16 cellular contexts compared by ENCODE assay signal in genomic region chr3:15551902-15552301, GRCh38. TPM values are rescaled to one million over a fixed set of nuclear protein-coding genes. Genes with fewer than 3 reads are reported as not detected.
A peak's percentile ranks its signal among the peaks of the same experiment; 100 is the strongest.
DNase-seq lines count a peak whose midpoint lies in the region; ATAC-seq and TF ChIP-seq lines count a peak whose summit lies in the region.
"Had no signal": no experiment of that assay in that cellular context is flagged by ENCODE, and none has a peak within 500 bp of the region (broad histone marks: within the 10 kb centered on the region; RNA-seq: fewer than 3 reads in every experiment).

No MANE protein-coding gene starts in this region.

- no peak overlapping the region for H3K4me3 Mint-ChIP-seq in activated CD8-positive, alpha-beta T cell treated with anti-CD3 and anti-CD28 coated beads, Interleukin-2, amount 10 ng/mL, durations not matched to agents 7 days and 5 days
- H3K4me3 Mint-ChIP-seq in activated CD8-positive, alpha-beta T cell treated with anti-CD3 and anti-CD28 coated beads for 36 hours, result no peak overlapping the region
- no peak overlapping the region for H3K4me3 Mint-ChIP-seq in activated T-helper 17 cell treated with anti-CD3 and anti-CD28 coated beads, Interleukin-2, amount 50 U/mL, for 72 hours
- H3K4me3 Mint-ChIP-seq: B cell; CD8-positive, alpha-beta T cell had no signal

- no peak overlapping the region for H3K4me3 ChIP-seq in MM.1S (ENCODE audit: low read length)
- H3K4me3 ChIP-seq: BLaER1 treated with 17β-estradiol and CSF1 and Interleukin-3, amounts not matched to agents 10 nM and 100 nM; GM23248; HAP-1 had no signal

- no peaks in the 10 kb centered on the region for H3K36me3 ChIP-seq in MM.1S (replicated peaks; ENCODE audit: insufficient read depth, low read length)
- H3K36me3 ChIP-seq: HAP-1 had no signal

- H3K79me2 ChIP-seq in MM.1S (ENCODE audit: low read length), result no peaks in the 10 kb centered on the region

- H3F3A ChIP-seq in MM.1S (ENCODE audit: insufficient read depth, low read length), result peaks cover 7% of the 10 kb centered on the region

- peaks cover 8% of the 10 kb centered on the region for H3K9me3 Mint-ChIP-seq in activated CD8-positive, alpha-beta T cell treated with anti-CD3 and anti-CD28 coated beads, Interleukin-2, amount 10 ng/mL, durations not matched to agents 7 days and 5 days (ENCODE audit: insufficient read depth)
- H3K9me3 Mint-ChIP-seq in activated CD8-positive, alpha-beta T cell treated with anti-CD3 and anti-CD28 coated beads for 36 hours, result peaks cover 4% of the 10 kb centered on the region
- H3K9me3 Mint-ChIP-seq in activated T-helper 17 cell treated with anti-CD3 and anti-CD28 coated beads, Interleukin-2, amount 50 U/mL, for 72 hours, result peaks cover 2% of the 10 kb centered on the region

- ATAC-seq in activated CD8-positive, alpha-beta T cell treated with anti-CD3 and anti-CD28 coated beads, Interleukin-2, amount 10 ng/mL, durations not matched to agents 7 days and 5 days, result no peak
- ATAC-seq in activated CD8-positive, alpha-beta T cell treated with anti-CD3 and anti-CD28 coated beads for 36 hours, result no peak
- no peak for ATAC-seq in activated T-helper 17 cell treated with anti-CD3 and anti-CD28 coated beads, Interleukin-2, amount 50 U/mL, for 72 hours (replicated peaks)
- peak; percentile 51 for ATAC-seq in left lobe of liver
- ATAC-seq: CD8-positive, alpha-beta T cell; HepG2 had no signal

- H3K27me3 Mint-ChIP-seq in activated CD8-positive, alpha-beta T cell treated with anti-CD3 and anti-CD28 coated beads, Interleukin-2, amount 10 ng/mL, durations not matched to agents 7 days and 5 days (ENCODE audit: low read depth), result peaks cover under 1% of the 10 kb centered on the region
- no peaks in the 10 kb centered on the region for H3K27me3 Mint-ChIP-seq in activated CD8-positive, alpha-beta T cell treated with anti-CD3 and anti-CD28 coated beads for 36 hours
- no peaks in the 10 kb centered on the region for H3K27me3 Mint-ChIP-seq in activated T-helper 17 cell treated with anti-CD3 and anti-CD28 coated beads, Interleukin-2, amount 50 U/mL, for 72 hours
- H3K27me3 Mint-ChIP-seq: B cell had no signal

- H3K9me2 ChIP-seq in MM.1S (replicated peaks; ENCODE audit: insufficient read depth, low read length), result no peaks in the 10 kb centered on the region

- CTCF ChIA-PET in activated CD8-positive, alpha-beta T cell treated with anti-CD3 and anti-CD28 coated beads, Interleukin-2, amount 10 ng/mL, durations not matched to agents 7 days and 5 days (lab: Charles Lee), result no interaction called here
- CTCF ChIA-PET in activated CD8-positive, alpha-beta T cell treated with anti-CD3 and anti-CD28 coated beads for 36 hours (lab: Charles Lee), result no interaction called here

- H3K27me3 ChIP-seq in MM.1S (replicated peaks; ENCODE audit: insufficient read depth, low read length), result no peaks in the 10 kb centered on the region
- H3K27me3 ChIP-seq: BLaER1 treated with 17β-estradiol and CSF1 and Interleukin-3, amounts not matched to agents 10 nM and 100 nM had no signal

- no peak overlapping the region for H3K27ac ChIP-seq in MM.1S (ENCODE audit: low read length)
- H3K27ac ChIP-seq: BLaER1 treated with 17β-estradiol and CSF1 and Interleukin-3, amounts not matched to agents 10 nM and 100 nM; GM23248 had no signal

- peaks cover 23% of the 10 kb centered on the region for H3K4me1 Mint-ChIP-seq in activated CD8-positive, alpha-beta T cell treated with anti-CD3 and anti-CD28 coated beads, Interleukin-2, amount 10 ng/mL, durations not matched to agents 7 days and 5 days (ENCODE audit: low read depth)
- H3K4me1 Mint-ChIP-seq in activated CD8-positive, alpha-beta T cell treated with anti-CD3 and anti-CD28 coated beads for 36 hours (ENCODE audit: low read depth), result peaks cover 9% of the 10 kb centered on the region
- H3K4me1 Mint-ChIP-seq in activated T-helper 17 cell treated with anti-CD3 and anti-CD28 coated beads, Interleukin-2, amount 50 U/mL, for 72 hours, result peaks cover 6% of the 10 kb centered on the region

- no peaks in the 10 kb centered on the region for H3K9me3 ChIP-seq in MM.1S (replicated peaks; ENCODE audit: insufficient read depth, low read length)
- H3K9me3 ChIP-seq: HAP-1 had no signal

- peaks cover 9% of the 10 kb centered on the region for H3K4me1 ChIP-seq in MM.1S (ENCODE audit: low read length)
- H3K4me1 ChIP-seq: HAP-1 had no signal

- H4K20me1 ChIP-seq in MM.1S (ENCODE audit: insufficient read depth, low read length), result no peaks in the 10 kb centered on the region

- intact Hi-C loops in activated CD8-positive, alpha-beta T cell treated with anti-CD3 and anti-CD28 coated beads for 36 hours (cut with micrococcal nuclease), result no loop called here

- TF ChIP-seq CTCF in activated CD8-positive, alpha-beta T cell treated with anti-CD3 and anti-CD28 coated beads for 36 hours (IDR thresholded peaks at IDR 0.05), result no peak
- TF ChIP-seq CTCF in MM.1S (IDR thresholded peaks at IDR 0.05; ENCODE audit: low read length), result no peak

- H2AFZ ChIP-seq in MM.1S (ENCODE audit: low read length), result no peak overlapping the region
- H2AFZ ChIP-seq: GM23248 had no signal

- no peak overlapping the region for H3K9ac ChIP-seq in MM.1S (ENCODE audit: low read length)
- H3K9ac ChIP-seq: BLaER1 treated with 17β-estradiol and CSF1 and Interleukin-3, amounts not matched to agents 10 nM and 100 nM; GM23248 had no signal

- H3K4me2 ChIP-seq in MM.1S (ENCODE audit: low read depth, low read length), result no peak overlapping the region

- H3K36me3 Mint-ChIP-seq in activated CD8-positive, alpha-beta T cell treated with anti-CD3 and anti-CD28 coated beads, Interleukin-2, amount 10 ng/mL, durations not matched to agents 7 days and 5 days (ENCODE audit: low read depth), result peaks cover 27% of the 10 kb centered on the region
- H3K36me3 Mint-ChIP-seq in activated CD8-positive, alpha-beta T cell treated with anti-CD3 and anti-CD28 coated beads for 36 hours (ENCODE audit: low read depth), result no peaks in the 10 kb centered on the region
- no peaks in the 10 kb centered on the region for H3K36me3 Mint-ChIP-seq in activated T-helper 17 cell treated with anti-CD3 and anti-CD28 coated beads, Interleukin-2, amount 50 U/mL, for 72 hours (ENCODE audit: low read depth)

- DNase-seq in activated CD8-positive, alpha-beta T cell treated with anti-CD3 and anti-CD28 coated beads, Interleukin-2, amount 10 ng/mL, durations not matched to agents 7 days and 5 days, result no peak
- DNase-seq in activated CD8-positive, alpha-beta T cell treated with anti-CD3 and anti-CD28 coated beads for 36 hours, result no peak
- DNase-seq in left lobe of liver (ENCODE audit: low spot score), result no peak
- DNase-seq in MM.1S, result no peak
- DNase-seq in SHP77 treated with DMSO at 0.1 percent for 48 hours (lab: John Stamatoyannopoulos, UW), result no peak
- DNase-seq: Calu3; CD8-positive, alpha-beta T cell; GDM1; GM23248 had no signal

- H3K27ac Mint-ChIP-seq in activated CD8-positive, alpha-beta T cell treated with anti-CD3 and anti-CD28 coated beads, Interleukin-2, amount 10 ng/mL, durations not matched to agents 7 days and 5 days, result peak overlapping the region; percentile 45
- H3K27ac Mint-ChIP-seq in activated CD8-positive, alpha-beta T cell treated with anti-CD3 and anti-CD28 coated beads for 36 hours, result no peak overlapping the region
- peak overlapping the region; percentile 30 for H3K27ac Mint-ChIP-seq in activated T-helper 17 cell treated with anti-CD3 and anti-CD28 coated beads, Interleukin-2, amount 50 U/mL, for 72 hours
- H3K27ac Mint-ChIP-seq: B cell; CD8-positive, alpha-beta T cell had no signal

- POLR2A ChIA-PET in activated CD8-positive, alpha-beta T cell treated with anti-CD3 and anti-CD28 coated beads, Interleukin-2, amount 10 ng/mL, durations not matched to agents 7 days and 5 days (lab: Charles Lee), result no interaction called here
- POLR2A ChIA-PET in activated CD8-positive, alpha-beta T cell treated with anti-CD3 and anti-CD28 coated beads for 36 hours (lab: Charles Lee), result interaction anchor here (0.5 kb wide), 1 partner anchor 16 kb away, joined by 3 read pairs; no protein-coding TSS in a partner anchor

RNA-seq across cellular contexts. Expression of gene COLQ, which starts 30.4 kb away (rescaled TPM):
- 1 to 10 TPM; 5.3 to 6.0 TPM for total RNA-seq in activated CD8-positive, alpha-beta T cell treated with anti-CD3 and anti-CD28 coated beads, Interleukin-2, amount 10 ng/mL, durations not matched to agents 7 days and 5 days
- 1 to 10 TPM; 2.3 to 2.9 TPM for total RNA-seq in activated CD8-positive, alpha-beta T cell treated with anti-CD3 and anti-CD28 coated beads for 36 hours
- 1 to 10 TPM; 2.7 to 6.1 TPM for total RNA-seq in activated T-helper 17 cell treated with anti-CD3 and anti-CD28 coated beads, Interleukin-2, amount 50 U/mL, for 72 hours
- 1.3 TPM for total RNA-seq in left lobe of liver
- total RNA-seq: A172, H4 had no signal

RNA-seq across cellular contexts. Expression of gene HACL1, which starts 49.5 kb away (rescaled TPM):
- total RNA-seq in activated CD8-positive, alpha-beta T cell treated with anti-CD3 and anti-CD28 coated beads, Interleukin-2, amount 10 ng/mL, durations not matched to agents 7 days and 5 days, result 10 to 100 TPM; 23.9 to 24.9 TPM
- total RNA-seq in activated CD8-positive, alpha-beta T cell treated with anti-CD3 and anti-CD28 coated beads for 36 hours, result 10 to 100 TPM; 23.6 to 32.0 TPM
- total RNA-seq in activated T-helper 17 cell treated with anti-CD3 and anti-CD28 coated beads, Interleukin-2, amount 50 U/mL, for 72 hours, result 10 to 100 TPM; 20.0 to 26.6 TPM
- total RNA-seq in left lobe of liver, result 45.2 TPM

RNA-seq across cellular contexts. Expression of gene BTD, which starts 49.6 kb away (rescaled TPM):
- 1 to 10 TPM; 7.1 to 7.5 TPM for total RNA-seq in activated CD8-positive, alpha-beta T cell treated with anti-CD3 and anti-CD28 coated beads, Interleukin-2, amount 10 ng/mL, durations not matched to agents 7 days and 5 days
- 1 to 10 TPM; 3.8 to 4.0 TPM for total RNA-seq in activated CD8-positive, alpha-beta T cell treated with anti-CD3 and anti-CD28 coated beads for 36 hours
- total RNA-seq in activated T-helper 17 cell treated with anti-CD3 and anti-CD28 coated beads, Interleukin-2, amount 50 U/mL, for 72 hours, result 10 to 100 TPM in 1 of 2 donors, 1 to 10 TPM in 1; 9.9 to 15.2 TPM
- total RNA-seq in left lobe of liver, result 57.4 TPM
